ENCODE assay signal across 1 cellular context in the genomic region with DNA sequence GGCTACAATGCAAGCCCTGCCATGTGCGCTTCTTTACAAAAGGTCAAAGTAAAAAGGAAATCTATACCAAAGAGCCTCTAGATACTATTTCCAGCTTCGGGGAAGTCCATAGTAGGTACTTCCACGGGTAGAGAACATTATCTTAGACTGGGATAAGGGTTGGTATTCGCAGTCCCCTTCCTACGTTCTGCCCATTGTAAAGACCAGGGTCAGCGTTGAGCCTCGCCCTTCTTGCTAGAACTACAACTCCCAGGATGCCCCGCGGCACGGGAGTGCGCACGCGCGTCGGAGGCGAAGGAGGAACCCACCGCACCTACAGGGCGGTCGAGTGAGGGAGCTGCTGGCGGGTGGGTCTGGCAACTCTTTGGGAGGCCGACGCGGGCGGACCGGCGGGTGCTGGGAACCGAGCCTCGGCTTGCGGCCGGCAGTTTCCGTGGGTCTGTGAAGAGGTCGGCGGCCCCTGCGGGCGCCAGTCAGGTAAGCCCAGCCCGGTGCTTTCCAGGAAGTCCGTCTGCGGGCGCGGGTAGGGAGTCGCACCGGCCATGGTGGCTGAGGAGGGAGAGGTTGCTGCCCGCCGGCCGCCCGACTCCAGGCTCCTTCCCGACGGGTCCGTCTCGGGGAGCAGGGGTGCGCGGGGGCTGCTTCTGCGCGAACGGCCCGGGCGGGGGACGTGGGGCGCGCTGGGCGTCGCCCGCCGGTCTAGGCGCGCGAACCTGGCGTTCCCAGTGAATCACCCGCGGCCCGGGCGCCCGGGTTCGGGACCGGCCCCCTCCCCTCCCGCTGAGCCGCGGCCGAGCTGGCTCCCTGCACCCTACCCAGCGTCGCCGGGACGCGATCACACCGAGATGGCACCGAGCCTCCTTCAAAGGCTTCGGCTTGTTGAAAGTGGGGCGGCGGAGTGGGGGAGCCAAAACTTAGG.
TF ChIP-seq lines count a peak whose summit lies in the region.

A gene (plus strand): TSS at position 294 of the 919 bp plus-strand sequence. CDS start 33,232 bp downstream, outside the sequence.

TF ChIP-seq in HepG2, 621 proteins besides CTCF, POLR2A, EP300 and RAD21 (continued from another document and continues in another):
- TF ChIP-seq, protein P1, sequence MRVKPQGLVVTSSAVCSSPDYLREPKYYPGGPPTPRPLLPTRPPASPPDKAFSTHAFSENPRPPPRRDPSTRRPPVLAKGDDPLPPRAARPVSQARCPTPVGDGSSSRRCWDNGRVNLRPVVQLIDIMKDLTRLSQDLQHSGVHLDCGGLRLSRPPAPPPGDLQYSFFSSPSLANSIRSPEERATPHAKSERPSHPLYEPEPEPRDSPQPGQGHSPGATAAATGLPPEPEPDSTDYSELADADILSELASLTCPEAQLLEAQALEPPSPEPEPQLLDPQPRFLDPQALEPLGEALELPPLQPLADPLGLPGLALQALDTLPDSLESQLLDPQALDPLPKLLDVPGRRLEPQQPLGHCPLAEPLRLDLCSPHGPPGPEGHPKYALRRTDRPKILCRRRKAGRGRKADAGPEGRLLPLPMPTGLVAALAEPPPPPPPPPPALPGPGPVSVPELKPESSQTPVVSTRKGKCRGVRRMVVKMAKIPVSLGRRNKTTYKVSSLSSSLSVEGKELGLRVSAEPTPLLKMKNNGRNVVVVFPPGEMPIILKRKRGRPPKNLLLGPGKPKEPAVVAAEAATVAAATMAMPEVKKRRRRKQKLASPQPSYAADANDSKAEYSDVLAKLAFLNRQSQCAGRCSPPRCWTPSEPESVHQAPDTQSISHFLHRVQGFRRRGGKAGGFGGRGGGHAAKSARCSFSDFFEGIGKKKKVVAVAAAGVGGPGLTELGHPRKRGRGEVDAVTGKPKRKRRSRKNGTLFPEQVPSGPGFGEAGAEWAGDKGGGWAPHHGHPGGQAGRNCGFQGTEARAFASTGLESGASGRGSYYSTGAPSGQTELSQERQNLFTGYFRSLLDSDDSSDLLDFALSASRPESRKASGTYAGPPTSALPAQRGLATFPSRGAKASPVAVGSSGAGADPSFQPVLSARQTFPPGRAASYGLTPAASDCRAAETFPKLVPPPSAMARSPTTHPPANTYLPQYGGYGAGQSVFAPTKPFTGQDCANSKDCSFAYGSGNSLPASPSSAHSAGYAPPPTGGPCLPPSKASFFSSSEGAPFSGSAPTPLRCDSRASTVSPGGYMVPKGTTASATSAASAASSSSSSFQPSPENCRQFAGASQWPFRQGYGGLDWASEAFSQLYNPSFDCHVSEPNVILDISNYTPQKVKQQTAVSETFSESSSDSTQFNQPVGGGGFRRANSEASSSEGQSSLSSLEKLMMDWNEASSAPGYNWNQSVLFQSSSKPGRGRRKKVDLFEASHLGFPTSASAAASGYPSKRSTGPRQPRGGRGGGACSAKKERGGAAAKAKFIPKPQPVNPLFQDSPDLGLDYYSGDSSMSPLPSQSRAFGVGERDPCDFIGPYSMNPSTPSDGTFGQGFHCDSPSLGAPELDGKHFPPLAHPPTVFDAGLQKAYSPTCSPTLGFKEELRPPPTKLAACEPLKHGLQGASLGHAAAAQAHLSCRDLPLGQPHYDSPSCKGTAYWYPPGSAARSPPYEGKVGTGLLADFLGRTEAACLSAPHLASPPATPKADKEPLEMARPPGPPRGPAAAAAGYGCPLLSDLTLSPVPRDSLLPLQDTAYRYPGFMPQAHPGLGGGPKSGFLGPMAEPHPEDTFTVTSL (CRISPR knock-in tag; IDR thresholded peaks at IDR 0.05; ENCODE audit: borderline replicate concordance), result no peak
- peak; percentile 67; the same call in 1 of the 2 replicates for TF ChIP-seq ZFP82 (CRISPR knock-in tag; IDR thresholded peaks at IDR 0.05; ENCODE audit: borderline replicate concordance)
- TF ChIP-seq, protein P2, sequence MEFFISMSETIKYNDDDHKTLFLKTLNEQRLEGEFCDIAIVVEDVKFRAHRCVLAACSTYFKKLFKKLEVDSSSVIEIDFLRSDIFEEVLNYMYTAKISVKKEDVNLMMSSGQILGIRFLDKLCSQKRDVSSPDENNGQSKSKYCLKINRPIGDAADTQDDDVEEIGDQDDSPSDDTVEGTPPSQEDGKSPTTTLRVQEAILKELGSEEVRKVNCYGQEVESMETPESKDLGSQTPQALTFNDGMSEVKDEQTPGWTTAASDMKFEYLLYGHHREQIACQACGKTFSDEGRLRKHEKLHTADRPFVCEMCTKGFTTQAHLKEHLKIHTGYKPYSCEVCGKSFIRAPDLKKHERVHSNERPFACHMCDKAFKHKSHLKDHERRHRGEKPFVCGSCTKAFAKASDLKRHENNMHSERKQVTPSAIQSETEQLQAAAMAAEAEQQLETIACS (CRISPR knock-in tag; IDR thresholded peaks at IDR 0.05), result peak; percentile 70
- TF ChIP-seq, protein P3, sequence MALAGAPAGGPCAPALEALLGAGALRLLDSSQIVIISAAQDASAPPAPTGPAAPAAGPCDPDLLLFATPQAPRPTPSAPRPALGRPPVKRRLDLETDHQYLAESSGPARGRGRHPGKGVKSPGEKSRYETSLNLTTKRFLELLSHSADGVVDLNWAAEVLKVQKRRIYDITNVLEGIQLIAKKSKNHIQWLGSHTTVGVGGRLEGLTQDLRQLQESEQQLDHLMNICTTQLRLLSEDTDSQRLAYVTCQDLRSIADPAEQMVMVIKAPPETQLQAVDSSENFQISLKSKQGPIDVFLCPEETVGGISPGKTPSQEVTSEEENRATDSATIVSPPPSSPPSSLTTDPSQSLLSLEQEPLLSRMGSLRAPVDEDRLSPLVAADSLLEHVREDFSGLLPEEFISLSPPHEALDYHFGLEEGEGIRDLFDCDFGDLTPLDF (CRISPR knock-in tag; IDR thresholded peaks at IDR 0.05), result 0 out of 2 replicates have a peak, but pooled peaks have one; percentile 51
- TF ChIP-seq PRMT3 (CRISPR knock-in tag; IDR thresholded peaks at IDR 0.05; ENCODE audit: borderline replicate concordance, low read depth), result no peak
- TF ChIP-seq HNRNPK (IDR thresholded peaks at IDR 0.05; ENCODE audit: low read depth, low read length, poor library complexity, severe bottlenecking), result peak; percentile 34
- peak; percentile 45; the same call in 1 of the 2 replicates for TF ChIP-seq KAT7 (CRISPR knock-in tag; IDR thresholded peaks at IDR 0.05; ENCODE audit: borderline replicate concordance)
- peak; percentile 79 for TF ChIP-seq ZNF746 (CRISPR knock-in tag; IDR thresholded peaks at IDR 0.05)
- TF ChIP-seq, protein P4, sequence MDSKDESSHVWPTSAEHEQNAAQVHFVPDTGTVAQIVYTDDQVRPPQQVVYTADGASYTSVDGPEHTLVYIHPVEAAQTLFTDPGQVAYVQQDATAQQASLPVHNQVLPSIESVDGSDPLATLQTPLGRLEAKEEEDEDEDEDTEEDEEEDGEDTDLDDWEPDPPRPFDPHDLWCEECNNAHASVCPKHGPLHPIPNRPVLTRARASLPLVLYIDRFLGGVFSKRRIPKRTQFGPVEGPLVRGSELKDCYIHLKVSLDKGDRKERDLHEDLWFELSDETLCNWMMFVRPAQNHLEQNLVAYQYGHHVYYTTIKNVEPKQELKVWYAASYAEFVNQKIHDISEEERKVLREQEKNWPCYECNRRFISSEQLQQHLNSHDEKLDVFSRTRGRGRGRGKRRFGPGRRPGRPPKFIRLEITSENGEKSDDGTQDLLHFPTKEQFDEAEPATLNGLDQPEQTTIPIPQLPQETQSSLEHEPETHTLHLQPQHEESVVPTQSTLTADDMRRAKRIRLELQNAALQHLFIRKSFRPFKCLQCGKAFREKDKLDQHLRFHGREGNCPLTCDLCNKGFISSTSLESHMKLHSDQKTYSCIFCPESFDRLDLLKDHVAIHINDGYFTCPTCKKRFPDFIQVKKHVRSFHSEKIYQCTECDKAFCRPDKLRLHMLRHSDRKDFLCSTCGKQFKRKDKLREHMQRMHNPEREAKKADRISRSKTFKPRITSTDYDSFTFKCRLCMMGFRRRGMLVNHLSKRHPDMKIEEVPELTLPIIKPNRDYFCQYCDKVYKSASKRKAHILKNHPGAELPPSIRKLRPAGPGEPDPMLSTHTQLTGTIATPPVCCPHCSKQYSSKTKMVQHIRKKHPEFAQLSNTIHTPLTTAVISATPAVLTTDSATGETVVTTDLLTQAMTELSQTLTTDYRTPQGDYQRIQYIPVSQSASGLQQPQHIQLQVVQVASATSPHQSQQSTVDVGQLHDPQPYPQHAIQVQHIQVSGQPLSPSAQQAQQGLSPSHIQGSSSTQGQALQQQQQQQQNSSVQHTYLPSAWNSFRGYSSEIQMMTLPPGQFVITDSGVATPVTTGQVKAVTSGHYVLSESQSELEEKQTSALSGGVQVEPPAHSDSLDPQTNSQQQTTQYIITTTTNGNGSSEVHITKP (CRISPR knock-in tag; IDR thresholded peaks at IDR 0.05; ENCODE audit: low read depth), result peak; percentile 78; the same call in 1 of the 2 replicates
- peak; percentile 39; the same call in 1 of the 2 replicates for TF ChIP-seq TARDBP (CRISPR knock-in tag; IDR thresholded peaks at IDR 0.05)
- TF ChIP-seq, protein P5, sequence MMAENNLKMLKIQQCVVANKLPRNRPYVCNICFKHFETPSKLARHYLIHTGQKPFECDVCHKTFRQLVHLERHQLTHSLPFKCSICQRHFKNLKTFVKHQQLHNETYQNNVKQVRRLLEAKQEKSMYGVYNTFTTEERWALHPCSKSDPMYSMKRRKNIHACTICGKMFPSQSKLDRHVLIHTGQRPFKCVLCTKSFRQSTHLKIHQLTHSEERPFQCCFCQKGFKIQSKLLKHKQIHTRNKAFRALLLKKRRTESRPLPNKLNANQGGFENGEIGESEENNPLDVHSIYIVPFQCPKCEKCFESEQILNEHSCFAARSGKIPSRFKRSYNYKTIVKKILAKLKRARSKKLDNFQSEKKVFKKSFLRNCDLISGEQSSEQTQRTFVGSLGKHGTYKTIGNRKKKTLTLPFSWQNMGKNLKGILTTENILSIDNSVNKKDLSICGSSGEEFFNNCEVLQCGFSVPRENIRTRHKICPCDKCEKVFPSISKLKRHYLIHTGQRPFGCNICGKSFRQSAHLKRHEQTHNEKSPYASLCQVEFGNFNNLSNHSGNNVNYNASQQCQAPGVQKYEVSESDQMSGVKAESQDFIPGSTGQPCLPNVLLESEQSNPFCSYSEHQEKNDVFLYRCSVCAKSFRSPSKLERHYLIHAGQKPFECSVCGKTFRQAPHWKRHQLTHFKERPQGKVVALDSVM (CRISPR knock-in tag; IDR thresholded peaks at IDR 0.05), result 0 out of 2 replicates have a peak, but pooled peaks have one; percentile 57
- TF ChIP-seq EZH2 (conservative IDR thresholded peaks at IDR 0.05; ENCODE audit: low read depth, low read length), result no peak
- TF ChIP-seq SIN3A (IDR thresholded peaks at IDR 0.05; ENCODE audit: borderline replicate concordance, low read depth, low read length), result peak; percentile 62; the same call in 1 of the 2 replicates
- TF ChIP-seq, protein P6, sequence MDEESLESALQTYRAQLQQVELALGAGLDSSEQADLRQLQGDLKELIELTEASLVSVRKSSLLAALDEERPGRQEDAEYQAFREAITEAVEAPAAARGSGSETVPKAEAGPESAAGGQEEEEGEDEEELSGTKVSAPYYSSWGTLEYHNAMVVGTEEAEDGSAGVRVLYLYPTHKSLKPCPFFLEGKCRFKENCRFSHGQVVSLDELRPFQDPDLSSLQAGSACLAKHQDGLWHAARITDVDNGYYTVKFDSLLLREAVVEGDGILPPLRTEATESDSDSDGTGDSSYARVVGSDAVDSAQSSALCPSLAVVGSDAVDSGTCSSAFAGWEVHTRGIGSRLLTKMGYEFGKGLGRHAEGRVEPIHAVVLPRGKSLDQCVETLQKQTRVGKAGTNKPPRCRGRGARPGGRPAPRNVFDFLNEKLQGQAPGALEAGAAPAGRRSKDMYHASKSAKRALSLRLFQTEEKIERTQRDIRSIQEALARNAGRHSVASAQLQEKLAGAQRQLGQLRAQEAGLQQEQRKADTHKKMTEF (CRISPR knock-in tag; IDR thresholded peaks at IDR 0.05), result peak; percentile 81; the same call in 1 of the 2 replicates
- peak; percentile 67; the same call in 1 of the 2 replicates for TF ChIP-seq ZNF777 (CRISPR knock-in tag; IDR thresholded peaks at IDR 0.05)
- TF ChIP-seq SUZ12 (IDR thresholded peaks at IDR 0.05; ENCODE audit: low read depth, low read length), result peak; percentile 75
- 0 out of 2 replicates have a peak, but pooled peaks have one; percentile 44 for TF ChIP-seq CREM (IDR thresholded peaks at IDR 0.05)
- no peak for TF ChIP-seq CREM (CRISPR knock-in tag; IDR thresholded peaks at IDR 0.05)
- TF ChIP-seq, protein P7, sequence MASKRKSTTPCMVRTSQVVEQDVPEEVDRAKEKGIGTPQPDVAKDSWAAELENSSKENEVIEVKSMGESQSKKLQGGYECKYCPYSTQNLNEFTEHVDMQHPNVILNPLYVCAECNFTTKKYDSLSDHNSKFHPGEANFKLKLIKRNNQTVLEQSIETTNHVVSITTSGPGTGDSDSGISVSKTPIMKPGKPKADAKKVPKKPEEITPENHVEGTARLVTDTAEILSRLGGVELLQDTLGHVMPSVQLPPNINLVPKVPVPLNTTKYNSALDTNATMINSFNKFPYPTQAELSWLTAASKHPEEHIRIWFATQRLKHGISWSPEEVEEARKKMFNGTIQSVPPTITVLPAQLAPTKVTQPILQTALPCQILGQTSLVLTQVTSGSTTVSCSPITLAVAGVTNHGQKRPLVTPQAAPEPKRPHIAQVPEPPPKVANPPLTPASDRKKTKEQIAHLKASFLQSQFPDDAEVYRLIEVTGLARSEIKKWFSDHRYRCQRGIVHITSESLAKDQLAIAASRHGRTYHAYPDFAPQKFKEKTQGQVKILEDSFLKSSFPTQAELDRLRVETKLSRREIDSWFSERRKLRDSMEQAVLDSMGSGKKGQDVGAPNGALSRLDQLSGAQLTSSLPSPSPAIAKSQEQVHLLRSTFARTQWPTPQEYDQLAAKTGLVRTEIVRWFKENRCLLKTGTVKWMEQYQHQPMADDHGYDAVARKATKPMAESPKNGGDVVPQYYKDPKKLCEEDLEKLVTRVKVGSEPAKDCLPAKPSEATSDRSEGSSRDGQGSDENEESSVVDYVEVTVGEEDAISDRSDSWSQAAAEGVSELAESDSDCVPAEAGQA (IDR thresholded peaks at IDR 0.05; ENCODE audit: low read depth), result 0 out of 2 replicates have a peak, but pooled peaks have one; percentile 14
- TF ChIP-seq, protein P7 (CRISPR knock-in tag; IDR thresholded peaks at IDR 0.05; ENCODE audit: borderline replicate concordance), result no peak; the same call in 1 of the 2 replicates
- peak; percentile 38; the same call in 1 of the 2 replicates for TF ChIP-seq FOXK1 (CRISPR knock-in tag; IDR thresholded peaks at IDR 0.05; ENCODE audit: borderline replicate concordance, low read depth)
- peak; percentile 82 for TF ChIP-seq GABPB1 (CRISPR knock-in tag; IDR thresholded peaks at IDR 0.05)
- peak; percentile 63 for TF ChIP-seq AGO2 (optimal IDR thresholded peaks at IDR 0.05; ENCODE audit: low read depth, low read length)
- no peak for TF ChIP-seq ZNF782 (CRISPR knock-in tag; IDR thresholded peaks at IDR 0.05; ENCODE audit: borderline replicate concordance)
- TF ChIP-seq KDM5B (CRISPR knock-in tag; IDR thresholded peaks at IDR 0.05; ENCODE audit: borderline replicate concordance), result peak; percentile 57; the same call in 1 of the 2 replicates
